8 cellular contexts compared by ENCODE assay signal in genomic region chr10:48981310-48981907, GRCh38. TPM values are rescaled to one million over a fixed set of nuclear protein-coding genes. Genes with fewer than 3 reads are reported as not detected.
DNase-seq lines count a peak whose midpoint lies in the region; ATAC-seq, FAIRE-seq and TF ChIP-seq lines count a peak whose summit lies in the region.

No MANE protein-coding gene starts in this region.

- no peaks in the 10 kb centered on the region for H3K4me1 Mint-ChIP-seq in activated T-cell treated with anti-CD3 and anti-CD28 coated beads, Interleukin-2, amount 50 U/mL, for 72 hours (ENCODE audit: low read depth)

- in situ Hi-C loops in GM13976 (cut with MboI; ENCODE audit: low sequenced_read_pairs, unreplicated experiment), result no loop called here

- no peak for FAIRE-seq in pancreas (lab: Jason Lieb, UNC)

- no peaks in the 10 kb centered on the region for H3K9me3 ChIP-seq in pancreas

- no peaks in the 10 kb centered on the region for H3K27me3 ChIP-seq in pancreas

- H3K36me3 ChIP-seq in pancreas, result no peaks in the 10 kb centered on the region

- no peaks in the 10 kb centered on the region for H3K9me3 Mint-ChIP-seq in activated T-cell treated with anti-CD3 and anti-CD28 coated beads, Interleukin-2, amount 50 U/mL, for 72 hours

- no peaks in the 10 kb centered on the region for H3K4me1 ChIP-seq in pancreas

- H3K27me3 Mint-ChIP-seq in activated T-cell treated with anti-CD3 and anti-CD28 coated beads, Interleukin-2, amount 50 U/mL, for 72 hours (ENCODE audit: low read depth), result no peaks in the 10 kb centered on the region

- peak; percentile 43 to 58 for ATAC-seq in activated T-cell treated with anti-CD3 and anti-CD28 coated beads, Interleukin-2, amount 50 U/mL, for 72 hours (replicated peaks in 1 of 2)
- ATAC-seq in pancreas (peak; percentile 83 to 97 (median 90)), HG02981 (IDR thresholded peaks at IDR 0.05; ENCODE audit: unreplicated experiment) (no peak)

- intact Hi-C loops in pancreas (cut with DNase I), result loop anchor here in 2 of 3 donors (10.0 kb wide), 1 partner anchor 183 kb away; no protein-coding TSS in a partner anchor

- 16 to 17% methylated on average over 12 of the region's 12 CpGs for WGBS in pancreas, 2 donors

- no peak overlapping the region for H3K4me3 ChIP-seq in pancreas

- DNase-seq in AG09319 (ENCODE audit: extremely low read depth, low read depth), result peak; percentile 15
- peak; percentile 78 for DNase-seq in GM13976 (ENCODE audit: low spot score)
- peak; percentile 50 for DNase-seq in NCI-H69 (lab: John Stamatoyannopoulos, UW)
- DNase-seq in activated T-cell treated with anti-CD3 and anti-CD28 coated beads, Interleukin-2, amount 50 U/mL, for 72 hours, result peak; percentile 44 to 54
- peak; percentile 35 for DNase-seq in globus pallidus (ENCODE audit: low spot score)
- DNase-seq in pancreas, result peak; percentile 16 to 80 (median 52)
- DNase-seq in DMS79 treated with DMSO at 0.1 percent for 48 hours (lab: John Stamatoyannopoulos, UW), result no peak

- no peak overlapping the region for H3K4me3 Mint-ChIP-seq in activated T-cell treated with anti-CD3 and anti-CD28 coated beads, Interleukin-2, amount 50 U/mL, for 72 hours

- peak; percentile 93 for TF ChIP-seq CTCF in AG09319 (IDR thresholded peaks at IDR 0.05; ENCODE audit: low read depth, low read length)
- peak; percentile 67 for TF ChIP-seq CTCF in GM13976 (IDR thresholded peaks at IDR 0.05; ENCODE audit: borderline replicate concordance, control extremely low read depth, extremely low read depth, insufficient read depth, missing control alignments)
- TF ChIP-seq CTCF in pancreas (IDR thresholded peaks at IDR 0.05), result peak; percentile 69 to 85 (median 73)

- H3K36me3 Mint-ChIP-seq in activated T-cell treated with anti-CD3 and anti-CD28 coated beads, Interleukin-2, amount 50 U/mL, for 72 hours (ENCODE audit: insufficient read depth in 2 of 2), result no peaks in the 10 kb centered on the region

- H3K27ac ChIP-seq in pancreas, result no peak overlapping the region

- H3K27ac Mint-ChIP-seq in activated T-cell treated with anti-CD3 and anti-CD28 coated beads, Interleukin-2, amount 50 U/mL, for 72 hours, result no peak overlapping the region

RNA-seq across cellular contexts. Expression of gene LRRC18, which starts 41.8 kb away (rescaled TPM):
- not detected for total RNA-seq in activated T-cell treated with anti-CD3 and anti-CD28 coated beads, Interleukin-2, amount 50 U/mL, for 72 hours
- not detected for total RNA-seq in pancreas
- not detected for polyA plus RNA-seq in pancreas
